Comparison of ENCODE assay signal across 20 cellular contexts in the genomic region with DNA sequence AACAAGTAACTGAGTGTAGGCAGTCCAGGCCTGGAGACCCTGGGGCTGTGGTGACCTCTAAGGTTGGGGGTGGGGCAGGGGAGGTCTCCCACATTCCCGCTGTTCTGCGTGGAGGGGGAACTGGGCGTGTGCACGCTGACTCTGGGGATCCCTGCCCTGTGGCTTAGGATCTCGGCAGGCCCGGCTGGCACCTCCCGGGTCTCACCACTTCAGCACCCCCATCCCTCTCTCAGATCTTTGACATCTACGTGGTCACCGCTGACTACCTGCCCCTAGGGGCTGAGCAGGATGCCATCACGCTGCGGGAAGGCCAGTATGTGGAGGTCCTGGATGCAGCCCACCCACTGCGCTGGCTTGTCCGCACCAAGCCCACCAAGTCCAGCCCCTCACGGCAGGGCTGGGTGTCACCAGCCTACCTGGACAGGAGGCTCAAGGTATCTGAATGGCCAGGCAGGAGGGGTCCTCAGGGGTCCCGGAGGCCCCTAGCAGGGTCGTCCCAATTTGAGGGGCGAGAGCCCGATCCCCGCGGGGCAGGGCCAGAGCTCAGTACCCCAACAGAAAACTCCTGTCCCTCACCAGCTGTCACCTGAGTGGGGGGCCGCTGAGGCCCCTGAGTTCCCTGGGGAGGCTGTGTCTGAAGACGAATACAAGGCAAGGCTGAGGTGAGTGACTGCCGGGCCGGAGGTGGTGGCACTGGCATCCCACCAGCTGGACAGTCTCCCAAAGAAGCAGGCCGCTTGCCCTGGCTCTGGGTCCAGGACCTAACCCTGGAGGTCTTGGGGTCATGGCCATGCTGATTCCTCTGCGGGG.
DNase-seq lines count a peak whose midpoint lies in the region; ATAC-seq and TF ChIP-seq lines count a peak whose summit lies in the region.
"Had no signal": no experiment of that assay in that cellular context is flagged by ENCODE, and none has a peak within 500 bp of the region (broad histone marks: within the 10 kb centered on the region; RNA-seq: fewer than 3 reads in every experiment).

No MANE protein-coding gene starts in this region.

- TF ChIP-seq CTCF in right atrium auricular region (IDR thresholded peaks at IDR 0.05) = no peak
- TF ChIP-seq CTCF in ovary (IDR thresholded peaks at IDR 0.05) = no peak

- H3K27ac ChIP-seq in right atrium auricular region = no peak overlapping the region
- H3K27ac ChIP-seq in ovary = no peak overlapping the region
- H3K27ac ChIP-seq: PC-9, prostate gland had no signal

- ATAC-seq in Right ventricle myocardium inferior (no peak), left cardiac atrium (no peak), GM21717 (IDR thresholded peaks at IDR 0.05; ENCODE audit: unreplicated experiment) (no peak)
- ATAC-seq in effector memory CD8-positive, alpha-beta T cell (replicated peaks) = no peak
- ATAC-seq: activated CD4-positive, CD25-positive, alpha-beta regulatory T cell treated with anti-CD3 and anti-CD28 coated beads, Interleukin-2, amount 50 U/mL, for 24 hours had no signal

- H3K36me3 ChIP-seq in right atrium auricular region (peaks cover 87% of the 10 kb centered on the region), ovary (no peaks in the 10 kb centered on the region)
- H3K36me3 ChIP-seq: prostate gland had no signal

- H3K9me3 ChIP-seq in right atrium auricular region = no peaks in the 10 kb centered on the region
- H3K9me3 ChIP-seq in ovary = no peaks in the 10 kb centered on the region
- H3K9me3 ChIP-seq: prostate gland had no signal

- no peaks in the 10 kb centered on the region for H3K27me3 ChIP-seq in right atrium auricular region
- H3K27me3 ChIP-seq in ovary = no peaks in the 10 kb centered on the region

- no peak overlapping the region for H3K4me3 Mint-ChIP-seq in effector memory CD8-positive, alpha-beta T cell
- H3K4me3 Mint-ChIP-seq: CD4-positive, alpha-beta memory T cell; central memory CD8-positive, alpha-beta T cell had no signal

- TF ChIP-seq POLR2A in ovary (IDR thresholded peaks at IDR 0.05) = no peak

- H3K4me3 ChIP-seq in right atrium auricular region (no peak overlapping the region), ovary (no peak overlapping the region)
- H3K4me3 ChIP-seq: PC-9, prostate gland had no signal

- no peaks in the 10 kb centered on the region for H3K27me3 Mint-ChIP-seq in effector memory CD8-positive, alpha-beta T cell
- H3K27me3 Mint-ChIP-seq: CD4-positive, alpha-beta memory T cell; central memory CD8-positive, alpha-beta T cell had no signal

- intact Hi-C loops in Right ventricle myocardium inferior (cut with DNase I) = no loop called here
- intact Hi-C loops in left cardiac atrium (cut with DNase I) = no loop called here
- intact Hi-C loops in ovary (cut with DNase I) = no loop called here

- DNase-seq in Right ventricle myocardium inferior (ENCODE audit: missing footprints) = peak; percentile 53
- DNase-seq in right atrium auricular region (ENCODE audit: low spot score) = no peak
- peak; percentile 10 for DNase-seq in left cardiac atrium
- DNase-seq in ovary = peak; percentile 5 to 26 (median 16)
- no peak for DNase-seq in effector memory CD8-positive, alpha-beta T cell
- DNase-seq in GM19240 (ENCODE audit: insufficient read length, low spot score) = no peak
- DNase-seq in NCI-H2196 (lab: John Stamatoyannopoulos, UW; ENCODE audit: unreplicated experiment) = no peak
- DNase-seq: activated gamma-delta T cell treated with Interleukin-2 at 50 U/mL for 16 hours; CD4-positive, alpha-beta memory T cell; DMS53; effector CD8-positive, alpha-beta T cell; NCI-H1694; NCI-H2227 treated with DMSO at 0.1 percent for 48 hours; NCI-H82; PC-9; T-helper 9 cell had no signal

- peaks cover 0 to 1% of the 10 kb centered on the region in 2 donors for H3K4me1 Mint-ChIP-seq in effector memory CD8-positive, alpha-beta T cell (ENCODE audit: low read depth in 2 of 2)
- H3K4me1 Mint-ChIP-seq: CD4-positive, alpha-beta memory T cell; central memory CD8-positive, alpha-beta T cell had no signal

- H3K27ac Mint-ChIP-seq in effector memory CD8-positive, alpha-beta T cell = no peak overlapping the region
- H3K27ac Mint-ChIP-seq: CD4-positive, alpha-beta memory T cell had no signal

- no peaks in the 10 kb centered on the region for H3K9me3 Mint-ChIP-seq in effector memory CD8-positive, alpha-beta T cell
- H3K9me3 Mint-ChIP-seq: central memory CD8-positive, alpha-beta T cell had no signal

- H3K36me3 Mint-ChIP-seq in effector memory CD8-positive, alpha-beta T cell (ENCODE audit: insufficient read depth) = no peaks in the 10 kb centered on the region

- 82 to 92% (median 86%) methylated on average over 18 to 26 of the region's 26 CpGs for WGBS in ovary, 3 donors

- no peak for TF ChIP-seq EP300 in ovary (IDR thresholded peaks at IDR 0.05)

- no peaks in the 10 kb centered on the region for H3K4me1 ChIP-seq in right atrium auricular region
- no peaks in the 10 kb centered on the region for H3K4me1 ChIP-seq in ovary (ENCODE audit: insufficient read depth)
- H3K4me1 ChIP-seq: prostate gland had no signal

Comparison
In these comparisons a context has a peak if more than half of its experiments do, and no peak if none do; other contexts are left out.
1. DNase-seq: peak in Right ventricle myocardium inferior (single experiment), left cardiac atrium (single experiment) and ovary (5 of 5); none in right atrium auricular region (single experiment), effector memory CD8-positive, alpha-beta T cell (0 of 3), GM19240 (single experiment) and NCI-H2196 (single experiment).